ENCODE assay signal across 8 cellular contexts in the genomic region with DNA sequence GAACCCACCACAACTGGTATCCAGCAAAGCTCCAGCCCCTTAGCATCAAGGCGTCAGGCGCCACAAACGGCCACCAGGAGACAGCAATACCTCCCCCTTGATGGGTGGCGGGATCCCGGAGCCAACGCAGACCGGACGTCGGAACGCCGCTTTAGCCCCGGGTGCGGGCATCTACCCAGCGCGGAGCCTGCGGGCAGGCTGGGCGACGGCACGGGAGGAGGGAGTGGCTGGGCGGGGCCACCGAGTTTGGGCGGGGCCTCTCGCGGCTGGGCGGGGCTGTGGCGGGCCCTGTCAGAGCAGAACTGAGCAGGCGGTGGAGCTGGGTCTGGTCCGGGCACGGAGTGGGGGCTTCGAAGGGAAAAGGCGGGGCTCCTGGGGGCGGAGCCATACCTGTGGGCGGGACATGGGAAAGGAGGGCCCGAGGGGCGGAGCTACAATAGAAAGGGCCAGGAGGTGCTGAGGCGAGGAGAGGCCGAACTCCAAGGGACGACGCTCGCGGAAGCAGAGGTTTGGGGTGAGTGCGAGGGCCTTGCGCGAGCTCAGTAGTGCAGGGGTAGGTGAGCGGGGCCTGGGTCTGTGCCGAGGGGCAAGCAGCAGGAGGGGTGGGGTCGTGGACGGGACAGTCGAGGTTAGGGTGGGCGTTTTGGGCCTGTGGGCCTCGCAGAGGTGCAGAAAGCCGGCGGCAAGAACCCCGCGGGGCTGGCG. TPM values are rescaled to one million over a fixed set of nuclear protein-coding genes. Genes with fewer than 3 reads are reported as not detected.
A peak's percentile ranks its signal among the peaks of the same experiment; 100 is the strongest.
DNase-seq lines count a peak whose midpoint lies in the region; ATAC-seq and TF ChIP-seq lines count a peak whose summit lies in the region.

No MANE protein-coding gene starts in this region.

- TF ChIP-seq CTCF in kidney epithelial cell (IDR thresholded peaks at IDR 0.05; ENCODE audit: insufficient read depth, low read length, poor library complexity, severe bottlenecking) = peak; percentile 18

- DNase-seq in A172 (ENCODE audit: low spot score) (peak; percentile 77), NCI-H2227 (lab: John Stamatoyannopoulos, UW; ENCODE audit: unreplicated experiment) (peak; percentile 94), cerebellar nuclear complex (lab: John Stamatoyannopoulos, UW) (peak; percentile 58 to 86), kidney epithelial cell (ENCODE audit: low read depth) (no peak)
- DNase-seq in activated CD4-positive, alpha-beta T cell treated with anti-CD3 and anti-CD28 coated beads for 24 hours (ENCODE audit: low read depth in 2 of 2) = peak; percentile 72 to 79
- peak; percentile 77 to 87 (median 83) for DNase-seq in stimulated activated CD4-positive, alpha-beta T cell treated with anti-CD3 and anti-CD28 coated beads, Interleukin-12 subunit alpha, Interleukin-12 subunit beta, amount 100 ng/mL, for 48 hours (ENCODE audit: low read depth in 2 of 3, low spot score in 1 of 3)

- H3K36me3 ChIP-seq in kidney epithelial cell (ENCODE audit: control insufficient read depth, insufficient read depth, low read length) = no peaks in the 10 kb centered on the region

- ATAC-seq in GM18861 (IDR thresholded peaks at IDR 0.05; ENCODE audit: unreplicated experiment) (peak; percentile 26), HG03095 (IDR thresholded peaks at IDR 0.05; ENCODE audit: unreplicated experiment) (peak; percentile 53)

- H3K27me3 ChIP-seq in kidney epithelial cell (ENCODE audit: control insufficient read depth, insufficient read depth, low read length) = peaks cover 14% of the 10 kb centered on the region

- H3K4me3 ChIP-seq in kidney epithelial cell (ENCODE audit: low read depth, low read length) = peak overlapping the region; percentile 55

RNA-seq across cellular contexts. Expression of gene GARNL3, which starts 40.2 kb away (rescaled TPM):
- total RNA-seq in A172 (2014; rRNA removed; shearing (Covaris generic)) = 5.8 and 6.3 TPM in 2 replicates
- total RNA-seq in kidney epithelial cell = 2.7 and 5.3 TPM in 2 replicates
